Comparison of ENCODE assay signal across 16 cellular contexts in genomic region chr10:60513281-60513680, GRCh38.
A peak's percentile ranks its signal among the peaks of the same experiment; 100 is the strongest.
DNase-seq lines count a peak whose midpoint lies in the region; ATAC-seq, FAIRE-seq and TF ChIP-seq lines count a peak whose summit lies in the region.
"Had no signal": no experiment of that assay in that cellular context is flagged by ENCODE, and none has a peak within 500 bp of the region (broad histone marks: within the 10 kb centered on the region; RNA-seq: fewer than 3 reads in every experiment).

No MANE protein-coding gene starts in this region.

- no peak for TF ChIP-seq EP300 in GM12878 (IDR thresholded peaks at IDR 0.05; ENCODE audit: borderline replicate concordance in 1 of 2, control insufficient read depth in 1 of 2, low read depth in 2 of 2, low read length in 2 of 2)

- H3K4me3 ChIP-seq in GM12878 (no peak overlapping the region), smooth muscle cell (no peak overlapping the region)

- H3K4me1 ChIP-seq in GM12878 (ENCODE audit: control insufficient read depth, insufficient read depth, low read length) (no peaks in the 10 kb centered on the region), smooth muscle cell (ENCODE audit: low read depth) (peaks cover 4% of the 10 kb centered on the region)

- CTCF ChIA-PET in GM12878 (lab: Yijun Ruan, JAX), result no interaction called here

- in situ Hi-C loops in GM12878 (cut with MboI), result no loop called here

- H2AFZ ChIP-seq in GM12878 (ENCODE audit: control insufficient read depth, low read depth, low read length) (no peak overlapping the region), smooth muscle cell (ENCODE audit: low read depth) (no peak overlapping the region)

- no peak overlapping the region for H3K9ac ChIP-seq in GM12878 (ENCODE audit: control insufficient read depth, insufficient read depth, low read length)
- no peak overlapping the region for H3K9ac ChIP-seq in smooth muscle cell (ENCODE audit: low read depth)

- H3K36me3 ChIP-seq in GM12878 (ENCODE audit: control insufficient read depth in 2 of 2, insufficient read depth in 2 of 2, low read length in 1 of 2) (no peaks in the 10 kb centered on the region), smooth muscle cell (ENCODE audit: low read depth) (no peaks in the 10 kb centered on the region)

- no peak for FAIRE-seq in GM12878 (lab: Jason Lieb, UNC)

- TF ChIP-seq POLR2A in GM12878 (IDR thresholded peaks at IDR 0.05; ENCODE audit: low read depth, low read length), result no peak

- no peak for TF ChIP-seq RAD21 in GM12878 (IDR thresholded peaks at IDR 0.05; ENCODE audit: insufficient read depth, low read depth, low read length)

- POLR2A ChIA-PET in GM12878 (lab: Charles Lee), result no interaction called here

- BruUV-seq in GM12878 (replicated peaks; lab: Mats Ljungman, UMichigan), result no TSS peak

- SMC1A ChIA-PET in GM12878 (lab: Charles Lee; ENCODE audit: uncharacterized antibody, unreplicated experiment), result no interaction called here

- ATAC-seq in GM18867 (IDR thresholded peaks at IDR 0.05; ENCODE audit: unreplicated experiment), result peak; percentile 66
- peak; percentile 86 for ATAC-seq in GM21786 (IDR thresholded peaks at IDR 0.05; ENCODE audit: unreplicated experiment)
- peak; percentile 73 for ATAC-seq in HG03460 (IDR thresholded peaks at IDR 0.05; ENCODE audit: unreplicated experiment)
- peak; percentile 78 for ATAC-seq in GM12878
- no peak for ATAC-seq in GM19328 (IDR thresholded peaks at IDR 0.05; ENCODE audit: unreplicated experiment)
- ATAC-seq: left cardiac atrium; stimulated activated effector memory CD8-positive, alpha-beta T cell treated with anti-CD3 and anti-CD28 coated beads, Interleukin-12 subunit alpha, Interleukin-12 subunit beta, amount 100 ng/mL, for 72 hours had no signal

- RAD21 ChIA-PET in GM12878 (lab: Charles Lee; ENCODE audit: unreplicated experiment), result no interaction called here

- TF ChIP-seq CTCF in GM12878 (IDR thresholded peaks at IDR 0.05 in 2 of 3, conservative IDR thresholded peaks at IDR 0.05 in 1 of 3; ENCODE audit: control insufficient read depth in 2 of 3, extremely low read depth in 1 of 3, insufficient read depth in 1 of 3, low read depth in 3 of 3, low read length in 3 of 3), result no peak
- TF ChIP-seq CTCF in smooth muscle cell (IDR thresholded peaks at IDR 0.05; ENCODE audit: borderline replicate concordance, insufficient read depth, poor library complexity, severe bottlenecking), result no peak

- H3K27me3 ChIP-seq in GM12878 (replicated peaks in 1 of 2; ENCODE audit: control insufficient read depth in 2 of 2, insufficient read depth in 2 of 2, low read length in 1 of 2), result peaks cover 0 to 1% of the 10 kb centered on the region in 2 experiments; a peak in 2 of 4 replicates
- no peaks in the 10 kb centered on the region for H3K27me3 ChIP-seq in smooth muscle cell (ENCODE audit: low read depth)

- peak; percentile 4 for DNase-seq in GM12878 (ENCODE audit: low read depth, low spot score)
- DNase-seq in HuH-7 (ENCODE audit: low spot score), result no peak
- DNase-seq in smooth muscle cell (lab: John Stamatoyannopoulos, UW; ENCODE audit: unreplicated experiment), result no peak
- no peak for DNase-seq in stimulated activated CD4-positive, alpha-beta T cell treated with anti-CD3 and anti-CD28 coated beads, Interleukin-4, amount 100 ng/mL, for 24 hours
- DNase-seq: activated CD4-positive, alpha-beta T cell treated with anti-CD3 and anti-CD28 coated beads for 48 hours; activated naive CD8-positive, alpha-beta T cell treated with anti-CD3 and anti-CD28 coated beads for 36 hours; activated T-cell treated with anti-CD3 and anti-CD28 coated beads for 4 hours; hypothalamus; left cardiac atrium; NCI-H82; Right ventricle myocardium superior had no signal

- H3K9me3 ChIP-seq in GM12878 (replicated peaks; ENCODE audit: control insufficient read depth, insufficient read depth, low read length) (no peaks in the 10 kb centered on the region), smooth muscle cell (replicated peaks; ENCODE audit: low read depth) (no peaks in the 10 kb centered on the region)

- no peak overlapping the region for H3K4me2 ChIP-seq in GM12878 (ENCODE audit: control insufficient read depth, insufficient read depth)
- H3K4me2 ChIP-seq in smooth muscle cell, result no peak overlapping the region

- H3F3A ChIP-seq in smooth muscle cell (ENCODE audit: low read depth), result no peaks in the 10 kb centered on the region

- intact Hi-C loops in GM12878 (cut with micrococcal nuclease; ENCODE audit: unreplicated experiment), result no loop called here

- no peaks in the 10 kb centered on the region for H4K20me1 ChIP-seq in GM12878 (ENCODE audit: control insufficient read depth, insufficient read depth)
- no peaks in the 10 kb centered on the region for H4K20me1 ChIP-seq in smooth muscle cell (ENCODE audit: low read depth)

- H3K79me2 ChIP-seq in GM12878 (ENCODE audit: control insufficient read depth, insufficient read depth, low read length), result no peaks in the 10 kb centered on the region
- H3K79me2 ChIP-seq in smooth muscle cell (ENCODE audit: low read depth), result peaks cover 5% of the 10 kb centered on the region

- no peak overlapping the region for H3K27ac ChIP-seq in GM12878 (ENCODE audit: control insufficient read depth, insufficient read depth)
- no peak overlapping the region for H3K27ac ChIP-seq in smooth muscle cell (ENCODE audit: low read depth)

TF ChIP-seq in GM12878, 131 proteins besides CTCF, POLR2A, EP300 and RAD21:
- TF ChIP-seq WRNIP1 (IDR thresholded peaks at IDR 0.05; ENCODE audit: borderline replicate concordance, low read depth, low read length), result no peak
- no peak for TF ChIP-seq IKZF1 (conservative IDR thresholded peaks at IDR 0.05)
- TF ChIP-seq FOXM1 (IDR thresholded peaks at IDR 0.05; ENCODE audit: low read depth, low read length), result no peak
- TF ChIP-seq SPI1 (IDR thresholded peaks at IDR 0.05; ENCODE audit: borderline replicate concordance, insufficient read depth, low read depth, low read length), result peak; percentile 81
